Comparison of ENCODE assay signal across 15 cellular contexts in the genomic region with DNA sequence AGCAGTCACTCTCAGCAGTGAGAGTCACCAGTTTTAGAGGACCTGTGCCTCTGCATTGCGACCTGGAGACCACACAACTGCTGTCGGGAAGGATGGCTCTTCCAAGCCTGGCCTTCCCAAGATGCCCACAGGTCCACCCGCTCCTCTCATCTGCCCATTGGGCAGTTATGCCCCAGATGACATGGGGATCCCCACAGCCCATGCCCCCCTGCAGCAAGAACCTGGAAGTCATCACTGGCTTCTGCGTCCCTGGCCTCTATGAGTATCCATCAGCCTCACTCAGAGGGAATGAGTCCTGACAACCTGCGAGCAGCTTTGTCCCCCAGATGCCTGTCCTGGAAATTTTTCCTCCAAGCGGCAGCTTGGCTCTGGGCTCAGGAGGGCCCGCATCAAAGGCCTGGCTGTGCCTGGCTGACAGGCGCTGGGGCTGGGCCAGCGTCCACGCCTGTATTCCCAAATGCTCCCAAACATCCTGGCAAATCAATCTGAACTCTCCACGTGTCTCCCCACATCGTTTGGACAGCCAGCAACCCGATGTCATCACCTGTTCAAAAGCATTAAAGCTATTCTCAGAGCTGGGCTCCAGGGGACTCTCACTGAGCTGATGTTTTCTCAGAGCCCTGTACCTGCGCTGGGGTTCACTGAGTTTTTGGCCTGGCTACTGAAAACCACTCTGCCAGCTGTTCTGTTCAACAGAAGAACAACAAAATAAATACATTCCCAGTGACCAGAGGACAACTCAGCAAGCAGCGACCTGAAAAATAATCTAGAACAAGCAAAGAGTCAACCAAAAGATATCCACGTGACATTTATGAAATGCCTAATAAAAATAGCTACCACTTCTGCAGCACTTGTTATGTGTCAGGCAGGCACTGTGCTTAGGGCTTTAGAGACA. TPM values are rescaled to one million over a fixed set of nuclear protein-coding genes. Genes with fewer than 3 reads are reported as not detected.
DNase-seq lines count a peak whose midpoint lies in the region; ATAC-seq, FAIRE-seq and TF ChIP-seq lines count a peak whose summit lies in the region.
"Had no signal": no experiment of that assay in that cellular context is flagged by ENCODE, and none has a peak within 500 bp of the region (broad histone marks: within the 10 kb centered on the region; RNA-seq: fewer than 3 reads in every experiment).

No MANE protein-coding gene starts in this region.

- POLR2A ChIA-PET in A549 (lab: Yijun Ruan, JAX), result no interaction called here
- POLR2A ChIA-PET in CD4-positive, alpha-beta T cell (lab: Charles Lee), result no interaction called here

- CTCF ChIA-PET in A549 (lab: Yijun Ruan, JAX), result interaction anchor here (1.4 kb wide), 1 partner anchor 40 kb away, joined by 4 read pairs; no protein-coding TSS in a partner anchor
- CTCF ChIA-PET in CD4-positive, alpha-beta T cell (lab: Charles Lee), result no interaction called here

- no peak overlapping the region for H2AFZ ChIP-seq in neural progenitor cell (replicated peaks)
- H2AFZ ChIP-seq: parathyroid adenoma had no signal

- TF ChIP-seq CTCF in A549 (IDR thresholded peaks at IDR 0.05) (no peak), heart right ventricle (IDR thresholded peaks at IDR 0.05) (no peak), neural progenitor cell (IDR thresholded peaks at IDR 0.05) (no peak)
- TF ChIP-seq CTCF in CD4-positive, alpha-beta T cell (IDR thresholded peaks at IDR 0.05), result no peak

- peak overlapping the region; percentile 20 to 88; a peak in 4 of 6 replicates for H3K27ac ChIP-seq in A549
- H3K27ac ChIP-seq in SK-N-MC, result peak overlapping the region; percentile 50; the same call in 1 of the 2 replicates
- peak overlapping the region; percentile 4 to 72 (median 38) for H3K27ac ChIP-seq in heart right ventricle
- H3K27ac ChIP-seq in neural progenitor cell, result no peak overlapping the region
- H3K27ac ChIP-seq in CD4-positive, alpha-beta T cell (ENCODE audit: low read depth, low read length), result no peak overlapping the region
- H3K27ac ChIP-seq: parathyroid adenoma had no signal

- no peaks in the 10 kb centered on the region for H4K20me1 ChIP-seq in neural progenitor cell (ENCODE audit: low read depth)

- no peak for TF ChIP-seq RAD21 in A549 (conservative IDR thresholded peaks at IDR 0.05 in 1 of 2, IDR thresholded peaks at IDR 0.05 in 1 of 2)

- no peaks in the 10 kb centered on the region for H3K79me2 ChIP-seq in neural progenitor cell (ENCODE audit: low read depth)
- H3K79me2 ChIP-seq: parathyroid adenoma had no signal

- 79% methylated on average over 16 of the region's 16 CpGs for WGBS in A549 (ENCODE audit: missing lambda C conversion rate)
- 45 to 47% methylated on average over 16 of the region's 16 CpGs for WGBS in heart right ventricle, 2 donors

- peaks cover 38% of the 10 kb centered on the region for H3K4me1 ChIP-seq in A549
- H3K4me1 ChIP-seq in heart right ventricle, result peaks cover 8 to 73% (median 49%) of the 10 kb centered on the region in 9 donors
- peaks cover 10% of the 10 kb centered on the region for H3K4me1 ChIP-seq in neural progenitor cell
- H3K4me1 ChIP-seq: parathyroid adenoma had no signal

- H3K36me3 Mint-ChIP-seq in neural progenitor cell, result no peaks in the 10 kb centered on the region
- no peaks in the 10 kb centered on the region for H3K36me3 Mint-ChIP-seq in CD4-positive, alpha-beta T cell (ENCODE audit: low read depth)

- H3K4me3 ChIP-seq in A549 (no peak overlapping the region), SK-N-MC (no peak overlapping the region), heart right ventricle (no peak overlapping the region), neural progenitor cell (no peak overlapping the region)

- H3K4me2 ChIP-seq in A549 (no peak overlapping the region), neural progenitor cell (no peak overlapping the region)

- peaks cover 38% of the 10 kb centered on the region for H3K4me1 Mint-ChIP-seq in neural progenitor cell
- peaks cover 8% of the 10 kb centered on the region for H3K4me1 Mint-ChIP-seq in CD4-positive, alpha-beta T cell (ENCODE audit: low read depth)

- TF ChIP-seq POLR2A in A549 (IDR thresholded peaks at IDR 0.05; ENCODE audit: low read length), result no peak

- no peak overlapping the region for H3K4me3 Mint-ChIP-seq in neural progenitor cell
- no peak overlapping the region for H3K4me3 Mint-ChIP-seq in CD4-positive, alpha-beta T cell
- H3K4me3 Mint-ChIP-seq: IgD-negative memory B cell had no signal

- H3K27me3 ChIP-seq in heart right ventricle (no peaks in the 10 kb centered on the region), neural progenitor cell (no peaks in the 10 kb centered on the region)
- H3K27me3 ChIP-seq in CD4-positive, alpha-beta T cell (ENCODE audit: control insufficient read depth, insufficient read depth, low read length), result no peaks in the 10 kb centered on the region

- DNase-seq in A549 (ENCODE audit: low read depth in 1 of 2, low spot score in 1 of 2) (no peak), SK-N-MC (ENCODE audit: low read depth, low spot score) (no peak), heart right ventricle (peak in 1 of 2 donors; percentile 35), neural progenitor cell (ENCODE audit: low spot score) (no peak), medulla oblongata (ENCODE audit: extremely low spot score) (no peak)
- DNase-seq in CD4-positive, alpha-beta T cell, result no peak
- DNase-seq: NCI-H1105; NCI-H2171 treated with DMSO at 0.1 percent for 48 hours; NK-92 treated with Interleukin-12 subunit alpha and Interleukin-12 subunit beta, amount 100 ng/mL, for 24 hours; T1000 had no signal

- no peak for ATAC-seq in A549
- peak; percentile 27 to 77 (median 63) for ATAC-seq in heart right ventricle
- no peak for ATAC-seq in HG02588 (IDR thresholded peaks at IDR 0.05; ENCODE audit: unreplicated experiment)
- ATAC-seq in HG03159 (IDR thresholded peaks at IDR 0.05; ENCODE audit: unreplicated experiment), result no peak
- ATAC-seq in CD4-positive, alpha-beta T cell (ENCODE audit: poor library complexity), result no peak

- peaks cover 11% of the 10 kb centered on the region for H3F3A ChIP-seq in neural progenitor cell (ENCODE audit: low read depth)

- peaks cover 1% of the 10 kb centered on the region for H3K27me3 Mint-ChIP-seq in neural progenitor cell (ENCODE audit: insufficient read depth, low read depth)
- H3K27me3 Mint-ChIP-seq in CD4-positive, alpha-beta T cell, result no peaks in the 10 kb centered on the region

- H3K27ac Mint-ChIP-seq in neural progenitor cell, result peak overlapping the region; percentile 14
- H3K27ac Mint-ChIP-seq in CD4-positive, alpha-beta T cell, result no peak overlapping the region

- no peak for TF ChIP-seq EP300 in A549 (IDR thresholded peaks at IDR 0.05)

- H3K36me3 ChIP-seq in SK-N-MC (ENCODE audit: insufficient read depth, low read length) (no peaks in the 10 kb centered on the region), heart right ventricle (no peaks in the 10 kb centered on the region), neural progenitor cell (no peaks in the 10 kb centered on the region)

- FAIRE-seq in A549 (lab: Jason Lieb, UNC), result no peak
- FAIRE-seq: GM12892 had no signal

- H3K9ac ChIP-seq in SK-N-MC (ENCODE audit: insufficient read length), result no peak overlapping the region
- no peak overlapping the region for H3K9ac ChIP-seq in neural progenitor cell
- H3K9ac ChIP-seq: parathyroid adenoma had no signal

- H3K9me3 ChIP-seq in A549 (peaks cover 4% of the 10 kb centered on the region; the same call in 1 of the 3 replicates), SK-N-MC (ENCODE audit: low read depth, low read length) (no peaks in the 10 kb centered on the region), heart right ventricle (peaks cover 0 to 12% (median 0%) of the 10 kb centered on the region in 11 donors), neural progenitor cell (ENCODE audit: low read depth) (no peaks in the 10 kb centered on the region)
- no peaks in the 10 kb centered on the region for H3K9me3 ChIP-seq in CD4-positive, alpha-beta T cell (ENCODE audit: control insufficient read depth, low read length)

- H3K9me3 Mint-ChIP-seq in neural progenitor cell, result peaks cover 3% of the 10 kb centered on the region
- no peaks in the 10 kb centered on the region for H3K9me3 Mint-ChIP-seq in CD4-positive, alpha-beta T cell
- H3K9me3 Mint-ChIP-seq: IgD-negative memory B cell had no signal

- intact Hi-C loops in heart right ventricle (cut with DNase I), result no loop called here
- intact Hi-C loops in CD4-positive, alpha-beta T cell (cut with DNase I, micrococcal nuclease), result no loop called here

TF ChIP-seq in A549, 52 proteins besides CTCF, POLR2A, EP300 and RAD21 (continues in another document):
- no peak for TF ChIP-seq CHD2 (IDR thresholded peaks at IDR 0.05; ENCODE audit: low read length, partially characterized antibody)
- TF ChIP-seq, protein P1, sequence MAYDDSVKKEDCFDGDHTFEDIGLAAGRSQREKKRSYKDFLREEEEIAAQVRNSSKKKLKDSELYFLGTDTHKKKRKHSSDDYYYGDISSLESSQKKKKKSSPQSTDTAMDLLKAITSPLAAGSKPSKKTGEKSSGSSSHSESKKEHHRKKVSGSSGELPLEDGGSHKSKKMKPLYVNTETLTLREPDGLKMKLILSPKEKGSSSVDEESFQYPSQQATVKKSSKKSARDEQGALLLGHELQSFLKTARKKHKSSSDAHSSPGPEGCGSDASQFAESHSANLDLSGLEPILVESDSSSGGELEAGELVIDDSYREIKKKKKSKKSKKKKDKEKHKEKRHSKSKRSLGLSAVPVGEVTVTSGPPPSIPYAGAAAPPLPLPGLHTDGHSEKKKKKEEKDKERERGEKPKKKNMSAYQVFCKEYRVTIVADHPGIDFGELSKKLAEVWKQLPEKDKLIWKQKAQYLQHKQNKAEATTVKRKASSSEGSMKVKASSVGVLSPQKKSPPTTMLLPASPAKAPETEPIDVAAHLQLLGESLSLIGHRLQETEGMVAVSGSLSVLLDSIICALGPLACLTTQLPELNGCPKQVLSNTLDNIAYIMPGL (CRISPR knock-in tag; IDR thresholded peaks at IDR 0.05; ENCODE audit: borderline replicate concordance), result no peak
- TF ChIP-seq, protein P2, sequence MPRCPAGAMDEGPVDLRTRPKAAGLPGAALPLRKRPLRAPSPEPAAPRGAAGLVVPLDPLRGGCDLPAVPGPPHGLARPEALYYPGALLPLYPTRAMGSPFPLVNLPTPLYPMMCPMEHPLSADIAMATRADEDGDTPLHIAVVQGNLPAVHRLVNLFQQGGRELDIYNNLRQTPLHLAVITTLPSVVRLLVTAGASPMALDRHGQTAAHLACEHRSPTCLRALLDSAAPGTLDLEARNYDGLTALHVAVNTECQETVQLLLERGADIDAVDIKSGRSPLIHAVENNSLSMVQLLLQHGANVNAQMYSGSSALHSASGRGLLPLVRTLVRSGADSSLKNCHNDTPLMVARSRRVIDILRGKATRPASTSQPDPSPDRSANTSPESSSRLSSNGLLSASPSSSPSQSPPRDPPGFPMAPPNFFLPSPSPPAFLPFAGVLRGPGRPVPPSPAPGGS (IDR thresholded peaks at IDR 0.05), result no peak

RNA-seq across cellular contexts. Expression of a gene that starts 57.8 kb away (rescaled TPM):
- polyA plus RNA-seq in A549 (2011; rRNA removed) (10.6 and 11.3 TPM in 2 replicates), A549 (2017; fragmentation: RNase III; extraction: RNeasy Plus Mini Kit Qiagen cat#74134 plus additional on column Dnase treatment) (2.9 to 4.3 TPM (median 3.3 TPM) in 3 replicates), heart right ventricle (1 to 10 TPM; 2.6 to 6.1 TPM)
- 1.4 and 1.6 TPM in 2 replicates for polyA plus RNA-seq in A549 (2012; cell fraction: cytosol; rRNA removed)
- polyA plus RNA-seq in A549 (2012; cell fraction: nucleus; rRNA removed), result 2.0 and 3.1 TPM in 2 replicates
- 10.9 and 11.9 TPM in 2 replicates for polyA minus RNA-seq in A549 (2011; rRNA and poly(A)+ RNA removed)
- total RNA-seq in heart right ventricle (10 to 100 TPM in 2 of 10 donors, 1 to 10 TPM in 8; 3.7 to 14.5 (median 5.9) TPM), neural progenitor cell (ENCODE audit: low replicate concordance) (6.3 and 6.7 TPM in 2 replicates)
- under 1 TPM; 0.27 to 0.67 TPM for total RNA-seq in CD4-positive, alpha-beta T cell

Comparison
In these comparisons a context has a peak if more than half of its experiments do, and no peak if none do; other contexts are left out.
1. ATAC-seq: peak in heart right ventricle (8 of 8); none in A549 (0 of 2), HG02588 (single experiment), HG03159 (single experiment) and CD4-positive, alpha-beta T cell (single experiment).
2. H3K27ac ChIP-seq: peak in A549 (2 of 2), SK-N-MC (single experiment) and heart right ventricle (10 of 10); none in neural progenitor cell (single experiment) and CD4-positive, alpha-beta T cell (single experiment).